ENCODE assay signal across 18 cellular contexts in the genomic region with DNA sequence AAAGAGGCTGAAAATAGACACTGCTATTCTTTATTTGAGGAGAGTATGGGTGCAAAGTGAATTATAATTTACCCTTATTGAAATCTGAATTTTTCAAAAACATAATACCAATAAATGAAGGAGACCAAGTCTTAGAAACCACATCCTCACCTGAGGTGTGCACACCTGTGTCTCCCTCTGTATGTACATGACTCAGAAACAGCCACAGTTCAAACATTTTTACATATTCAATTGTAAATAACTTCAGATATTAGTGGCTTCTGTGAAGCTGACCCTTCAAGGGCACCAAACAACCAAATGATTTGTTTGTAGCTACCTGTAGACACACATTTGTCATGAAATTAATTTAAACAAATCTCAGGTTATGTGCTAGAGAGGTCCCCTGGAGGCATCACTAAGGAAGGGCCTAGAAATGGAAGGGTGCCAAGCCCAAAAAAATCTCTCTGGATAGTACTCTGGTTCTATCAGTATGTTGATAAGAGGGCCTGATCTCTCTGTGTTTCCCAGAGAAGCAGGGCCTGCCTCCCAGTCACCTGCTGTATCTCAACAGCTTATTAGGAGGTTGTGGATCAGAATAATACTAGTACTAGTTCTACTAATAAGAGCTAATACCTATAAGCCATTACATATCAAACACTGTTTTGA. TPM values are rescaled to one million over a fixed set of nuclear protein-coding genes. Genes with fewer than 3 reads are reported as not detected.
DNase-seq lines count a peak whose midpoint lies in the region; ATAC-seq and TF ChIP-seq lines count a peak whose summit lies in the region.
"Had no signal": no experiment of that assay in that cellular context is flagged by ENCODE, and none has a peak within 500 bp of the region (broad histone marks: within the 10 kb centered on the region; RNA-seq: fewer than 3 reads in every experiment).

No MANE protein-coding gene starts in this region.

- H3K36me3 ChIP-seq in SK-N-SH (replicated peaks in 1 of 2; ENCODE audit: control insufficient read depth in 1 of 2, insufficient read depth in 2 of 2, low read length in 1 of 2), result peaks cover 0 to 4% of the 10 kb centered on the region in 2 experiments
- H3K36me3 ChIP-seq in vagina, result no peaks in the 10 kb centered on the region
- H3K36me3 ChIP-seq in upper lobe of right lung, result peaks cover 5% of the 10 kb centered on the region

- H3K9me3 Mint-ChIP-seq in T-helper 2 cell treated with Interferon-gamma antibody and Interleukin-4, amounts not matched to agents 5 μg/mL and 100 μg/mL, for 36 hours, result no peaks in the 10 kb centered on the region
- H3K9me3 Mint-ChIP-seq: CD4-positive, alpha-beta T cell; H9; immature natural killer cell; nephron had no signal

- H3K9ac ChIP-seq in SK-N-SH, result peak overlapping the region; percentile 34; the same call in 1 of the 2 replicates

- H3K4me3 Mint-ChIP-seq in T-helper 2 cell treated with Interferon-gamma antibody and Interleukin-4, amounts not matched to agents 5 μg/mL and 100 μg/mL, for 36 hours, result no peak overlapping the region
- H3K4me3 Mint-ChIP-seq: CD4-positive, alpha-beta T cell; H9; immature natural killer cell; nephron had no signal

- H3K4me3 ChIP-seq in SK-N-SH (ENCODE audit: low read depth in 2 of 2, low read length in 1 of 2), result no peak overlapping the region
- H3K4me3 ChIP-seq in vagina, result no peak overlapping the region
- no peak overlapping the region for H3K4me3 ChIP-seq in upper lobe of right lung

- H3K27me3 ChIP-seq in SK-N-SH (ENCODE audit: insufficient read depth) (no peaks in the 10 kb centered on the region), vagina (no peaks in the 10 kb centered on the region), upper lobe of right lung (no peaks in the 10 kb centered on the region)

- TF ChIP-seq CTCF in SK-N-SH (IDR thresholded peaks at IDR 0.05) (no peak), vagina (IDR thresholded peaks at IDR 0.05) (no peak), upper lobe of right lung (IDR thresholded peaks at IDR 0.05) (no peak)

- no peaks in the 10 kb centered on the region for H3K9me3 ChIP-seq in SK-N-SH
- H3K9me3 ChIP-seq in vagina, result no peaks in the 10 kb centered on the region
- no peaks in the 10 kb centered on the region for H3K9me3 ChIP-seq in upper lobe of right lung

- no peak overlapping the region for H2AFZ ChIP-seq in SK-N-SH (ENCODE audit: low read depth)

- TF ChIP-seq POLR2A in vagina (IDR thresholded peaks at IDR 0.05), result no peak

- peaks cover 6% of the 10 kb centered on the region; the same call in 1 of the 2 replicates for H3K79me2 ChIP-seq in SK-N-SH (ENCODE audit: insufficient read depth)

- ATAC-seq in SK-N-SH treated with all-trans-retinoic acid at 6 μM for 48 hours (no peak), upper lobe of right lung (no peak)

- peaks cover 31 to 33% of the 10 kb centered on the region in 2 experiments for H3K4me1 ChIP-seq in SK-N-SH (ENCODE audit: control insufficient read depth in 1 of 2, insufficient read depth in 2 of 2, low read depth in 1 of 2, low read length in 1 of 2)
- peaks cover 37% of the 10 kb centered on the region for H3K4me1 ChIP-seq in vagina
- peaks cover 19% of the 10 kb centered on the region for H3K4me1 ChIP-seq in upper lobe of right lung

- no peak for TF ChIP-seq EP300 in SK-N-SH (IDR thresholded peaks at IDR 0.05; ENCODE audit: borderline replicate concordance in 1 of 2, low read depth in 1 of 2, low read length in 1 of 2)

- no peak overlapping the region for H3K27ac Mint-ChIP-seq in T-helper 2 cell treated with Interferon-gamma antibody and Interleukin-4, amounts not matched to agents 5 μg/mL and 100 μg/mL, for 36 hours
- H3K27ac Mint-ChIP-seq: CD4-positive, alpha-beta T cell had no signal

- H3K4me2 ChIP-seq in SK-N-SH, result peak overlapping the region; percentile 56

- intact Hi-C loops in vagina (cut with DNase I), result no loop called here
- intact Hi-C loops in upper lobe of right lung (cut with DNase I), result no loop called here

- POLR2A ChIA-PET in SK-N-SH (lab: Yijun Ruan, JAX), result no interaction called here

- CTCF ChIA-PET in SK-N-SH (lab: Yijun Ruan, JAX), result interaction anchor here (0.9 to 3.9 kb wide), 5 partner anchors 9 to 109 kb away, joined by 3 to 18 read pairs (median 4); no protein-coding TSS in a partner anchor

- H3K9me2 ChIP-seq in SK-N-SH, result no peaks in the 10 kb centered on the region

- H3K27me3 Mint-ChIP-seq in T-helper 2 cell treated with Interferon-gamma antibody and Interleukin-4, amounts not matched to agents 5 μg/mL and 100 μg/mL, for 36 hours (ENCODE audit: low read depth), result no peaks in the 10 kb centered on the region
- H3K27me3 Mint-ChIP-seq: CD4-positive, alpha-beta T cell; progenitor cell of endocrine pancreas had no signal

- no peak for TF ChIP-seq RAD21 in SK-N-SH (IDR thresholded peaks at IDR 0.05; ENCODE audit: low read length)

- no peaks in the 10 kb centered on the region for H3K36me3 Mint-ChIP-seq in T-helper 2 cell treated with Interferon-gamma antibody and Interleukin-4, amounts not matched to agents 5 μg/mL and 100 μg/mL, for 36 hours (ENCODE audit: low read depth)

- peaks cover 27% of the 10 kb centered on the region for H3F3A ChIP-seq in SK-N-SH (replicated peaks; ENCODE audit: insufficient read depth)

- H3K4me1 Mint-ChIP-seq in T-helper 2 cell treated with Interferon-gamma antibody and Interleukin-4, amounts not matched to agents 5 μg/mL and 100 μg/mL, for 36 hours (ENCODE audit: low read depth), result no peaks in the 10 kb centered on the region
- H3K4me1 Mint-ChIP-seq: immature natural killer cell had no signal

- DNase-seq in SK-N-SH (peak; percentile 20), amniotic epithelial cell (ENCODE audit: low read depth) (peak; percentile 21), kidney tubule cell (ENCODE audit: low spot score) (peak; percentile 32), vagina (ENCODE audit: extremely low spot score in 2 of 2) (no peak), upper lobe of right lung (no peak), islet precursor cell (no peak)
- DNase-seq in T-helper 2 cell treated with Interferon-gamma antibody and Interleukin-4, amounts not matched to agents 5 μg/mL and 100 μg/mL, for 36 hours (ENCODE audit: low spot score), result no peak
- DNase-seq: activated CD4-positive, alpha-beta T cell treated with anti-CD3 and anti-CD28 coated beads for 48 hours; activated naive CD4-positive, alpha-beta T cell treated with Interleukin-2 at 50 U/mL for 16 hours; CD4-positive, alpha-beta T cell; DND-41; immature natural killer cell; NCI-H1436 treated with DMSO at 0.1 percent for 48 hours; stimulated activated naive CD4-positive, alpha-beta T cell had no signal

- H4K20me1 ChIP-seq in SK-N-SH (ENCODE audit: insufficient read depth), result no peaks in the 10 kb centered on the region

- H3K27ac ChIP-seq in SK-N-SH (ENCODE audit: low read depth in 2 of 2, low read length in 1 of 2), result peak overlapping the region; percentile 67 to 96
- H3K27ac ChIP-seq in vagina, result peak overlapping the region; percentile 20
- no peak overlapping the region for H3K27ac ChIP-seq in upper lobe of right lung

TF ChIP-seq in SK-N-SH, 30 proteins besides CTCF, POLR2A, EP300 and RAD21 (continues in another document):
- TF ChIP-seq FOSL2 (IDR thresholded peaks at IDR 0.05; ENCODE audit: borderline replicate concordance, low read depth) (no peak), RXRA (IDR thresholded peaks at IDR 0.05; ENCODE audit: borderline replicate concordance, low read depth) (no peak), NFIC (IDR thresholded peaks at IDR 0.05; ENCODE audit: borderline replicate concordance) (no peak), FOXJ3 (CRISPR knock-in tag; IDR thresholded peaks at IDR 0.05) (no peak), YY1 (IDR thresholded peaks at IDR 0.05; ENCODE audit: low read depth) (no peak), MXI1 (IDR thresholded peaks at IDR 0.05; ENCODE audit: low read depth, low read length) (no peak), JUND (IDR thresholded peaks at IDR 0.05) (no peak)

TF ChIP-seq in SK-N-SH treated with all-trans-retinoic acid at 6 μM for 48 hours, 23 proteins besides CTCF, POLR2A, EP300 and RAD21:
- TF ChIP-seq ZNF8 (CRISPR knock-in tag; IDR thresholded peaks at IDR 0.05) (no peak), ZNF70 (CRISPR knock-in tag; IDR thresholded peaks at IDR 0.05) (no peak), RARB (CRISPR knock-in tag; IDR thresholded peaks at IDR 0.05) (no peak), ARNTL (CRISPR knock-in tag; IDR thresholded peaks at IDR 0.05; ENCODE audit: borderline replicate concordance, low read depth) (no peak), ESRRG (CRISPR knock-in tag; IDR thresholded peaks at IDR 0.05) (no peak), ZFP30 (CRISPR knock-in tag; IDR thresholded peaks at IDR 0.05) (no peak), CSDC2 (CRISPR knock-in tag; IDR thresholded peaks at IDR 0.05) (no peak), ZFP3 (CRISPR knock-in tag; IDR thresholded peaks at IDR 0.05) (no peak), BACH2 (CRISPR knock-in tag; IDR thresholded peaks at IDR 0.05; ENCODE audit: borderline replicate concordance) (no peak)
- TF ChIP-seq, protein P1, sequence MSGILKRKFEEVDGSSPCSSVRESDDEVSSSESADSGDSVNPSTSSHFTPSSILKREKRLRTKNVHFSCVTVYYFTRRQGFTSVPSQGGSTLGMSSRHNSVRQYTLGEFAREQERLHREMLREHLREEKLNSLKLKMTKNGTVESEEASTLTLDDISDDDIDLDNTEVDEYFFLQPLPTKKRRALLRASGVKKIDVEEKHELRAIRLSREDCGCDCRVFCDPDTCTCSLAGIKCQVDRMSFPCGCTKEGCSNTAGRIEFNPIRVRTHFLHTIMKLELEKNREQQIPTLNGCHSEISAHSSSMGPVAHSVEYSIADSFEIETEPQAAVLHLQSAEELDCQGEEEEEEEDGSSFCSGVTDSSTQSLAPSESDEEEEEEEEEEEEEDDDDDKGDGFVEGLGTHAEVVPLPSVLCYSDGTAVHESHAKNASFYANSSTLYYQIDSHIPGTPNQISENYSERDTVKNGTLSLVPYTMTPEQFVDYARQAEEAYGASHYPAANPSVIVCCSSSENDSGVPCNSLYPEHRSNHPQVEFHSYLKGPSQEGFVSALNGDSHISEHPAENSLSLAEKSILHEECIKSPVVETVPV (CRISPR knock-in tag; IDR thresholded peaks at IDR 0.05), result no peak

RNA-seq across cellular contexts. Expression of a gene that starts 28.1 kb away (rescaled TPM):
- polyA plus RNA-seq in SK-N-SH (2012; rRNA removed), result 60.7 and 68.5 TPM in 2 replicates
- 38.4 and 52.6 TPM in 2 replicates for polyA plus RNA-seq in SK-N-SH (2012; cell fraction: cytosol; rRNA removed)
- 69.8 and 71.6 TPM in 2 replicates for polyA plus RNA-seq in SK-N-SH (2012; cell fraction: nucleus; rRNA removed)
- total RNA-seq in vagina (39.3 TPM), upper lobe of right lung (41.7 TPM)

Comparison
In these comparisons a context has a peak if more than half of its experiments do, and no peak if none do; other contexts are left out.
1. DNase-seq: peak in SK-N-SH (single experiment), amniotic epithelial cell (single experiment) and kidney tubule cell (single experiment); none in vagina (0 of 2), upper lobe of right lung (single experiment), islet precursor cell (single experiment) and T-helper 2 cell treated with Interferon-gamma antibody and Interleukin-4, amounts not matched to agents 5 μg/mL and 100 μg/mL, for 36 hours (single experiment).